ENCODE assay signal across 22 cellular contexts in the genomic region with DNA sequence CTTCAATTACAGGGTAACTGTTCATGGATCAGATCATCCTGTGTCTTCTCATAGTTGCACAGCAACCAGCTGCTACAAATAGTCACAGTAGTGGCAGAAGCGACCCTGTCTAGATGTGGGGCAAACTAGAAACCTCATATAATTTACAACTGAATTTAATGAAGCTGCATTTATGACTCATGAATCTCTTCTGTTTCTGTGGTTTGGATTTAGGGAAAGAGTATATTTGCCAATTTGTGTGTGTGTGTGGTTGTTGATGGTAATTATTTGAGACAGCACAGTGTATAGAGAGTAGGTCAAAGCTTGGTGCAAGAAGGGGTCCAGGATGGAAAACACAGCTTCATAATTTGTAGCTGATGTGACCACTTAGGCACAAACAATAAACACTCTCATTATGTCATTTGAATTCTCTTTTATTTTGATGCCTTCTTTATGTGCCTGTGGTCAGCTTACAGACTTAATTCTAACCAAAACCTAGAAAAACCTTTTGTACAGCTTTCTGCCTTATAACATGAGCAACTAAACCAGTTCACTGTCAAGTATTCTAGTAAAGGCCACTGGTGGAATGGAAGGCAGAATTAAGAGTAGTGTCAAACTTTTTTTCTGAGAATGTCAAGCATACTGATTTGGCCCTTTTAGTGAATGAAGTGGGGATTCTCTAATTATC.
DNase-seq lines count a peak whose midpoint lies in the region; TF ChIP-seq lines count a peak whose summit lies in the region.
"Had no signal": no experiment of that assay in that cellular context is flagged by ENCODE, and none has a peak within 500 bp of the region (broad histone marks: within the 10 kb centered on the region; RNA-seq: fewer than 3 reads in every experiment).

No MANE protein-coding gene starts in this region.

- H3K36me3 ChIP-seq in BJ (ENCODE audit: control insufficient read depth, insufficient read depth, low read length) = no peaks in the 10 kb centered on the region
- H3K36me3 ChIP-seq: BLaER1, HAP-1, lower lobe of right lung, pancreas, spleen, tibial artery had no signal

- H3K27me3 ChIP-seq in BJ (ENCODE audit: control insufficient read depth, insufficient read depth, low read length) = peaks cover 4% of the 10 kb centered on the region; the same call in 1 of the 2 replicates
- H3K27me3 ChIP-seq: BLaER1, pancreas, spleen, tibial artery had no signal

- in situ Hi-C loops in astrocyte of the cerebellum (cut with HindIII; ENCODE audit: low sequenced_read_pairs) = no loop called here

- TF ChIP-seq CTCF in BJ (IDR thresholded peaks at IDR 0.05; ENCODE audit: insufficient read depth, low read depth, low read length) (no peak), astrocyte of the cerebellum (IDR thresholded peaks at IDR 0.05; ENCODE audit: low read depth, low read length, missing control alignments) (no peak)

- DNase-seq in BJ (ENCODE audit: low read depth) (peak; percentile 30), HCEC 1CT (peak; percentile 24), astrocyte of the cerebellum (ENCODE audit: low read depth) (peak; percentile 66), iris pigment epithelial cell (ENCODE audit: low read depth) (peak; percentile 31), NCI-H69 (lab: John Stamatoyannopoulos, UW) (no peak), DMS 273 (lab: John Stamatoyannopoulos, UW; ENCODE audit: unreplicated experiment) (no peak), NOMO-1 treated with dmso at 0.1 percent for 144 hours (lab: John Stamatoyannopoulos, UW; ENCODE audit: unreplicated experiment) (no peak), iPS-NIHi7 (ENCODE audit: extremely low spot score) (no peak)
- DNase-seq: activated B cell treated with CpG ODN at 0.5 μM for 24 hours; activated CD8-positive, alpha-beta memory T cell treated with anti-CD3 and anti-CD28 coated beads for 24 hours; amygdala; Kasumi-1; lower lobe of right lung; naive B cell; NCI-H146; NCI-H446 treated with DMSO at 0.1 percent for 48 hours; pancreas; SHP77 treated with DMSO at 0.1 percent for 48 hours; spleen; tibial artery had no signal

- POLR2A ChIA-PET in BJ (lab: Charles Lee) = no interaction called here

- H3K4me3 ChIP-seq in BJ (ENCODE audit: low read depth, low read length) (no peak overlapping the region), astrocyte of the cerebellum (ENCODE audit: low read depth, low read length) (no peak overlapping the region)
- H3K4me3 ChIP-seq: BLaER1, HAP-1, lower lobe of right lung, pancreas, spleen, tibial artery had no signal

- CTCF ChIA-PET in BJ (lab: Yijun Ruan, JAX) = no interaction called here

Comparison
In these comparisons a context has a peak if more than half of its experiments do, and no peak if none do; other contexts are left out.
1. DNase-seq: peak in BJ (single experiment), HCEC 1CT (single experiment), astrocyte of the cerebellum (single experiment) and iris pigment epithelial cell (single experiment); none in NCI-H69 (single experiment), DMS 273 (single experiment), NOMO-1 treated with dmso at 0.1 percent for 144 hours (single experiment) and iPS-NIHi7 (single experiment).